ENCODE assay signal across 1 cellular context in genomic region chr2:26331321-26331720, GRCh38.
A peak's percentile ranks its signal among the peaks of the same experiment; 100 is the strongest.
TF ChIP-seq lines count a peak whose summit lies in the region.

No MANE protein-coding gene starts in this region.

TF ChIP-seq in HepG2, 621 proteins besides CTCF, POLR2A, EP300 and RAD21:
- TF ChIP-seq SALL1 (CRISPR knock-in tag; IDR thresholded peaks at IDR 0.05) (peak; percentile 39; the same call in 1 of the 2 replicates), ZNF770 (CRISPR knock-in tag; IDR thresholded peaks at IDR 0.05) (peak; percentile 95), GFI1 (CRISPR knock-in tag; IDR thresholded peaks at IDR 0.05; ENCODE audit: borderline replicate concordance) (0 out of 2 replicates have a peak, but pooled peaks have one; percentile 25)
TF ChIP-seq in HepG2: peak in this region for 3; not testable (repeated sequence) for 618.
